In the genomic region with DNA sequence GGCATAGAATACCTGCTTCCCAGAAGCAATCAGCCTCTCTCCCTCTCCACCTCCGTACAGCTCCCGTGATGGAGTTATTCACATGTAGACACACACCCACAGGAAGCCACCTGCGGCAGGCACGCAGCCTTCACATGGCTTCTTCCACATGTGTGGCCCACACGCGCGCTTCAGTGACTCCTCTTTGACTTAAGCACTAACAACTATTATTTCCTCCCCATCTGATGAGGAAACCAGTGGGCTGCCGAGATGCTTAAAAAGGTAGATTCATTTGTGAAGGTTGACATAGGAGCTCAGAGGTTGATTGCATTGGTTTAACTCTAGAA, we compare ENCODE assay signal across 14 cellular contexts.
DNase-seq lines count a peak whose midpoint lies in the region; TF ChIP-seq lines count a peak whose summit lies in the region.
"Had no signal": no experiment of that assay in that cellular context is flagged by ENCODE, and none has a peak within 500 bp of the region (broad histone marks: within the 10 kb centered on the region; RNA-seq: fewer than 3 reads in every experiment).

No MANE protein-coding gene starts in this region.

- no peak for TF ChIP-seq CTCF in OCI-LY7 (conservative IDR thresholded peaks at IDR 0.05; ENCODE audit: low read length)
- no peak for TF ChIP-seq CTCF in H9 (conservative IDR thresholded peaks at IDR 0.05)

- no peak overlapping the region for H3K18ac ChIP-seq in H9 (ENCODE audit: insufficient read length, low read depth, low read length)

- H3K27me3 ChIP-seq in H9 (ENCODE audit: insufficient read depth, low read length), result no peaks in the 10 kb centered on the region

- H2BK5ac ChIP-seq in H9 (ENCODE audit: insufficient read length, low read length), result no peak overlapping the region

- H3K79me1 ChIP-seq in H9 (ENCODE audit: insufficient read depth, low read depth, low read length, poor library complexity, severe bottlenecking), result no peaks in the 10 kb centered on the region

- POLR2A ChIA-PET in OCI-LY7 (lab: Charles Lee), result interaction anchor here (1.2 kb wide), 1 partner anchor 10 kb away, joined by 6 read pairs; no protein-coding TSS in a partner anchor

- H2AK5ac ChIP-seq in H9 (ENCODE audit: insufficient read length, low read length), result no peak overlapping the region

- DNase-seq in Ammon's horn (ENCODE audit: low spot score) (peak; percentile 45), COR-L47 (lab: John Stamatoyannopoulos, UW) (peak; percentile 34), OCI-LY7 (ENCODE audit: low spot score) (peak; percentile 57), putamen (ENCODE audit: low spot score) (peak; percentile 86), H9 (no peak), occipital lobe (lab: John Stamatoyannopoulos, UW) (no peak), epidermal melanocyte (ENCODE audit: insufficient read length, low spot score) (no peak)
- DNase-seq: 8988T; ACHN; CD8-positive, alpha-beta T cell had no signal

- H2BK15ac ChIP-seq in H9 (ENCODE audit: low read depth, low read length), result no peak overlapping the region

- H3K27ac Mint-ChIP-seq in H9, result no peak overlapping the region
- H3K27ac Mint-ChIP-seq: B cell; CD14-positive monocyte; CD8-positive, alpha-beta T cell; IgD-negative memory B cell had no signal

- no CpG with 5 or more reads among the region's 8 CpGs for WGBS in H9 (ENCODE audit: extremely low coverage, insufficient read length, low lambda C conversion rate)

- no peak overlapping the region for H3K14ac ChIP-seq in H9 (ENCODE audit: insufficient read depth, low read length)

- no peak overlapping the region for H4K5ac ChIP-seq in H9 (ENCODE audit: insufficient read length, low read depth, low read length)

- no peak overlapping the region for H2BK20ac ChIP-seq in H9 (ENCODE audit: low read depth, low read length, poor library complexity, severe bottlenecking)

- no peaks in the 10 kb centered on the region for H3K79me2 ChIP-seq in OCI-LY7 (ENCODE audit: insufficient read depth, low read depth, low read length)
- H3K79me2 ChIP-seq in H9 (ENCODE audit: insufficient read depth, low read length), result no peaks in the 10 kb centered on the region

- H3K23me2 ChIP-seq in H9 (ENCODE audit: insufficient read length, low read depth, low read length, poor library complexity, severe bottlenecking), result no peaks in the 10 kb centered on the region

- no peaks in the 10 kb centered on the region for H3K9me2 ChIP-seq in OCI-LY7 (ENCODE audit: insufficient read depth, low read length)

- no peak overlapping the region for H3K4me3 Mint-ChIP-seq in H9
- H3K4me3 Mint-ChIP-seq: B cell; CD14-positive monocyte; CD8-positive, alpha-beta T cell; IgD-negative memory B cell had no signal

- peaks cover 26 to 29% of the 10 kb centered on the region in 2 experiments for H3K4me1 Mint-ChIP-seq in H9
- H3K4me1 Mint-ChIP-seq: B cell, CD14-positive monocyte had no signal

- H4K20me1 ChIP-seq in OCI-LY7 (ENCODE audit: insufficient read depth, low read length) (no peaks in the 10 kb centered on the region), H9 (ENCODE audit: control insufficient read depth, insufficient read depth, insufficient read length) (no peaks in the 10 kb centered on the region)

- H3K9me3 Mint-ChIP-seq in H9, result no peaks in the 10 kb centered on the region; a peak in 1 of 5 replicates
- H3K9me3 Mint-ChIP-seq: CD8-positive, alpha-beta T cell; IgD-negative memory B cell had no signal

- no peak overlapping the region for H3K4ac ChIP-seq in H9 (ENCODE audit: low read depth, low read length)

- CTCF ChIA-PET in OCI-LY7 (lab: Charles Lee; ENCODE audit: unreplicated experiment), result interaction anchor here (0.6 kb wide), 1 partner anchor 675 kb away, joined by 3 read pairs; no protein-coding TSS in a partner anchor

- intact Hi-C loops in OCI-LY7 (cut with micrococcal nuclease; ENCODE audit: unreplicated experiment), result no loop called here

- H3K4me3 ChIP-seq in OCI-LY7 (ENCODE audit: low read depth, low read length, poor library complexity, severe bottlenecking), result no peak overlapping the region

- no peak overlapping the region for H2BK12ac ChIP-seq in H9 (ENCODE audit: insufficient read length, low read depth, low read length)

- H3K23ac ChIP-seq in H9 (ENCODE audit: insufficient read length, low read depth, low read length), result no peak overlapping the region

- BruUV-seq in OCI-LY7 (replicated peaks; lab: Mats Ljungman, UMichigan), result no TSS peak

- H3T11ph ChIP-seq in H9 (ENCODE audit: low read length), result no peak overlapping the region

- no peak overlapping the region for H4K8ac ChIP-seq in H9 (replicated peaks; ENCODE audit: insufficient read length, low read depth, low read length)

- peak overlapping the region; percentile 26; the same call in 1 of the 2 replicates for H3K4me2 ChIP-seq in OCI-LY7 (ENCODE audit: low read length)
- H3K4me2 ChIP-seq in H9 (ENCODE audit: insufficient read depth, insufficient read length, low read length), result no peak overlapping the region
- H3K4me2 ChIP-seq: KMS-11 had no signal

- no peak overlapping the region for H2BK120ac ChIP-seq in H9 (ENCODE audit: low read depth, low read length, poor library complexity, severe bottlenecking)

- H3K36me3 Mint-ChIP-seq in H9 (ENCODE audit: insufficient read depth in 1 of 3, low read depth in 3 of 3), result 0 out of 7 replicates have a peak, but pooled peaks cover 0 to 5% (median 0%) of the 10 kb centered on the region in 3 experiments
- H3K36me3 Mint-ChIP-seq: CD14-positive monocyte; CD8-positive, alpha-beta T cell; IgD-negative memory B cell had no signal

- H3K27ac ChIP-seq in OCI-LY7 (ENCODE audit: low read depth, low read length, poor library complexity, severe bottlenecking) (no peak overlapping the region), H9 (ENCODE audit: insufficient read length, low read depth, low read length) (no peak overlapping the region)
- H3K27ac ChIP-seq: KMS-11 had no signal

- H4K91ac ChIP-seq in H9 (ENCODE audit: insufficient read length, low read depth, low read length), result no peak overlapping the region

- no peak overlapping the region for H3K9ac ChIP-seq in H9 (ENCODE audit: extremely low read depth, insufficient read length, low read length)
- H3K9ac ChIP-seq: KMS-11 had no signal

- H3K4me1 ChIP-seq in OCI-LY7 (ENCODE audit: insufficient read depth, low read length, poor library complexity, severe bottlenecking) (peaks cover 11% of the 10 kb centered on the region), H9 (ENCODE audit: insufficient read depth, low read length) (peaks cover 2% of the 10 kb centered on the region; the same call in 1 of the 2 replicates)

- H3K9me3 ChIP-seq in OCI-LY7 (ENCODE audit: low read length) (no peaks in the 10 kb centered on the region), H9 (ENCODE audit: control insufficient read depth, low read depth, low read length) (no peaks in the 10 kb centered on the region)

- no peak overlapping the region for H3K56ac ChIP-seq in H9 (ENCODE audit: insufficient read length, low read depth, low read length)

- H3K27me3 Mint-ChIP-seq in H9 (ENCODE audit: low read depth), result peaks cover 12% of the 10 kb centered on the region

- H2AFZ ChIP-seq in OCI-LY7 (ENCODE audit: low read length) (peak overlapping the region; percentile 34; the same call in 1 of the 2 replicates), H9 (ENCODE audit: low read length) (no peak overlapping the region)

- no peaks in the 10 kb centered on the region for H3K36me3 ChIP-seq in OCI-LY7 (ENCODE audit: insufficient read depth, low read length)

Comparison
In these comparisons a context has a peak if more than half of its experiments do, and no peak if none do; other contexts are left out.
1. DNase-seq: peak in Ammon's horn (single experiment), COR-L47 (single experiment), OCI-LY7 (single experiment) and putamen (single experiment); none in H9 (single experiment), occipital lobe (single experiment) and epidermal melanocyte (single experiment).